ENCODE assay signal across 16 cellular contexts in genomic region chr11:4464216-4465159, GRCh38. TPM values are rescaled to one million over a fixed set of nuclear protein-coding genes. Genes with fewer than 3 reads are reported as not detected.
DNase-seq lines count a peak whose midpoint lies in the region; FAIRE-seq and TF ChIP-seq lines count a peak whose summit lies in the region.
"Had no signal": no experiment of that assay in that cellular context is flagged by ENCODE, and none has a peak within 500 bp of the region (broad histone marks: within the 10 kb centered on the region; RNA-seq: fewer than 3 reads in every experiment).

No MANE protein-coding gene starts in this region.

- POLR2A ChIA-PET in RWPE1 (lab: Yijun Ruan, JAX; ENCODE audit: low non-redundant PET) = no interaction called here

- peaks cover 7% of the 10 kb centered on the region for H3K27me3 Mint-ChIP-seq in activated naive CD4-positive, alpha-beta T cell treated with anti-CD3 and anti-CD28 coated beads for 36 hours (ENCODE audit: low read depth)
- no peaks in the 10 kb centered on the region for H3K27me3 Mint-ChIP-seq in progenitor cell of endocrine pancreas

- H3K9me3 Mint-ChIP-seq in activated naive CD4-positive, alpha-beta T cell treated with anti-CD3 and anti-CD28 coated beads for 36 hours = peaks cover 13% of the 10 kb centered on the region
- peaks cover 15% of the 10 kb centered on the region for H3K9me3 Mint-ChIP-seq in progenitor cell of endocrine pancreas (ENCODE audit: low read depth)

- H3K4me3 Mint-ChIP-seq in activated naive CD4-positive, alpha-beta T cell treated with anti-CD3 and anti-CD28 coated beads for 36 hours = no peak overlapping the region
- H3K4me3 Mint-ChIP-seq in progenitor cell of endocrine pancreas (ENCODE audit: low read depth) = no peak overlapping the region

- peaks cover 2% of the 10 kb centered on the region for H3K4me1 Mint-ChIP-seq in activated naive CD4-positive, alpha-beta T cell treated with anti-CD3 and anti-CD28 coated beads for 36 hours (ENCODE audit: low read depth)
- H3K4me1 Mint-ChIP-seq in progenitor cell of endocrine pancreas (ENCODE audit: low read depth) = peaks cover 15% of the 10 kb centered on the region

- no peak for DNase-seq in activated naive CD4-positive, alpha-beta T cell treated with anti-CD3 and anti-CD28 coated beads for 36 hours
- no peak for DNase-seq in activated naive CD4-positive, alpha-beta T cell (lab: John Stamatoyannopoulos, UW)
- peak; percentile 29 for DNase-seq in RWPE1 (ENCODE audit: low spot score)
- DNase-seq in fibroblast of peridontal ligament (ENCODE audit: extremely low read depth) = peak; percentile 6
- peak; percentile 24 for DNase-seq in urothelium cell line (ENCODE audit: low spot score)
- DNase-seq in GM13977 (ENCODE audit: low spot score) = no peak
- no peak for DNase-seq in progenitor cell of endocrine pancreas (ENCODE audit: low spot score, unreplicated experiment)
- no peak for DNase-seq in SIG-M5 (lab: John Stamatoyannopoulos, UW)
- DNase-seq: aorta, DMS 273 treated with DMSO at 0.1 percent for 48 hours, NCI-H226, PC-3, T-helper 1 cell had no signal

- intact Hi-C loops in activated naive CD4-positive, alpha-beta T cell treated with anti-CD3 and anti-CD28 coated beads for 36 hours (cut with micrococcal nuclease) = no loop called here

- H3K36me3 Mint-ChIP-seq in activated naive CD4-positive, alpha-beta T cell treated with anti-CD3 and anti-CD28 coated beads for 36 hours (ENCODE audit: low read depth) = no peaks in the 10 kb centered on the region
- H3K36me3 Mint-ChIP-seq in progenitor cell of endocrine pancreas (ENCODE audit: insufficient read depth) = no peaks in the 10 kb centered on the region

- FAIRE-seq in urothelium cell line (lab: Jason Lieb, UNC) = no peak

- H3K27ac Mint-ChIP-seq in activated naive CD4-positive, alpha-beta T cell treated with anti-CD3 and anti-CD28 coated beads for 36 hours = peak overlapping the region; percentile 22
- H3K27ac Mint-ChIP-seq in progenitor cell of endocrine pancreas = no peak overlapping the region

- in situ Hi-C loops in GM13977 (cut with MboI; ENCODE audit: low pct_unique_long_range_greater_than_20kb, low sequenced_read_pairs, unreplicated experiment) = no loop called here

- H3K27ac ChIP-seq in RWPE1 = no peak overlapping the region

- CTCF ChIA-PET in activated naive CD4-positive, alpha-beta T cell treated with anti-CD3 and anti-CD28 coated beads for 36 hours (lab: Charles Lee) = no interaction called here
- CTCF ChIA-PET in RWPE1 (lab: Yijun Ruan, JAX) = no interaction called here

- TF ChIP-seq CTCF in RWPE1 (conservative IDR thresholded peaks at IDR 0.05; ENCODE audit: low read depth) (no peak), GM13977 (IDR thresholded peaks at IDR 0.05; ENCODE audit: extremely low read depth, insufficient read depth, missing control alignments) (no peak), progenitor cell of endocrine pancreas (IDR thresholded peaks at IDR 0.05; ENCODE audit: unreplicated experiment) (no peak)

RNA-seq across cellular contexts. Expression of gene OR52K2, which starts 15.4 kb away (rescaled TPM):
- total RNA-seq in activated naive CD4-positive, alpha-beta T cell treated with anti-CD3 and anti-CD28 coated beads for 36 hours = not detected
- not detected in 2 replicates for total RNA-seq in progenitor cell of endocrine pancreas
- total RNA-seq: aorta, kidney epithelial cell, mucosa of gallbladder, PC-3, posterior vena cava had no signal

RNA-seq across cellular contexts. Expression of gene OR52K1, which starts 18.0 kb away (rescaled TPM):
- total RNA-seq in activated naive CD4-positive, alpha-beta T cell treated with anti-CD3 and anti-CD28 coated beads for 36 hours = not detected
- not detected in 2 replicates for total RNA-seq in progenitor cell of endocrine pancreas
- total RNA-seq: kidney epithelial cell, PC-3, posterior vena cava had no signal

Comparison
In these comparisons a context has a peak if more than half of its experiments do, and no peak if none do; other contexts are left out.
1. DNase-seq: peak in RWPE1 (single experiment), fibroblast of peridontal ligament (single experiment) and urothelium cell line (single experiment); none in activated naive CD4-positive, alpha-beta T cell treated with anti-CD3 and anti-CD28 coated beads for 36 hours (single experiment), activated naive CD4-positive, alpha-beta T cell (0 of 4), GM13977 (single experiment), progenitor cell of endocrine pancreas (single experiment) and SIG-M5 (single experiment).